In the genomic region with DNA sequence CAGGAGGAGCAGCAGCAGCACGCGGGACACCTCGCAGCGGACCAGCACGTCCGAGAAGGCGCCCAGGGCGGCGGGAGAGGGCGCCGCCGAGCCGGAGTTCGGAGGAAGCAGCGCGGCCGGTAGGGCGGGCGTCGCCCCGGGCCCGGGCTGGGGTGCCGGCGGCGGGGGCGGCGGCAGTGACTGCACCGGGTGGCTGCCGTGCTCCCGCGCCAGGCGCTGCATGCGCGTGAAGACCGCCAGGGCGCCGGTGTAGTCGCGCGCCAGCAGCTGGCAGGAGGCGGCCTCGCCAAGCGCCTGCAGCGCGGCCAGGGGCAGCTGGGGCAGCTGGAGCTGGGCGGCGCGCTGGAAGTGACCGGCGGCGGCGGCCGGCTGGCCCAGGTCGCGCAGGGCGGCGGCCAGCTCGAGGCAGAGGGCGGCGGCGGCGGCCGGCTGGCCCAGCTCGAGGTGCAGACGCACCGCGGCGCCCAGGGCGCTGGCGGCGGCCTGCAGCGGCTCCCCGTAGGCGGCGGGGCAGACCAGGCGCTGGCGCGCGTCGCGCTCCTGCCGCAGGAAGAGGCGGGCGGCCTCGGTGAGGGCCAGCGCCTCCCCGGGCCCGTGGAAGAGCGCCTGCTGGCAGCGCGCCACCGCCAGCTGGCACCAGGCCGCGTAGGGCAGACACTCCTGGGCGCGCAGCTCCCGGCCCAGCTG, we compare ENCODE assay signal across 8 cellular contexts. TPM values are rescaled to one million over a fixed set of nuclear protein-coding genes. Genes with fewer than 3 reads are reported as not detected.
A peak's percentile ranks its signal among the peaks of the same experiment; 100 is the strongest.
DNase-seq lines count a peak whose midpoint lies in the region; ATAC-seq and TF ChIP-seq lines count a peak whose summit lies in the region.
"Not testable (repeated sequence)": the region's sequence is repeated elsewhere in the genome, so short reads cannot be mapped to it uniquely, and the experiment has no call there.

No MANE protein-coding gene starts in this region.

- not testable (repeated sequence) for H3K36me3 ChIP-seq in HCT116 (ENCODE audit: control insufficient read depth in 1 of 2, insufficient read depth in 2 of 2, low read length in 2 of 2)

- H3K4me3 ChIP-seq in HCT116 (replicated peaks in 1 of 2; ENCODE audit: low read depth in 1 of 2, low read length in 2 of 2); right cardiac atrium (ENCODE audit: low read length): not testable (repeated sequence)

- not testable (repeated sequence) for H3K36me3 Mint-ChIP-seq in activated CD8-positive, alpha-beta T cell treated with anti-CD3 and anti-CD28 coated beads, Interleukin-2, amount 10 ng/mL, durations not matched to agents 7 days and 5 days (ENCODE audit: low read depth); stimulated activated memory B cell treated with anti-CD40 and anti-IgM and Interleukin-4, amounts not matched to agents 10 μg/mL and 1 μg/mL and 100 μg/mL, for 72 hours

- CTCF ChIA-PET in HCT116 (lab: Charles Lee); activated CD8-positive, alpha-beta T cell treated with anti-CD3 and anti-CD28 coated beads, Interleukin-2, amount 10 ng/mL, durations not matched to agents 7 days and 5 days (lab: Charles Lee): not testable (repeated sequence)

- WGBS in right cardiac atrium, result no CpG with 5 or more reads among the region's 97 CpGs

- H3K79me2 ChIP-seq in HCT116 (ENCODE audit: insufficient read depth, low read length), result not testable (repeated sequence)

- intact Hi-C loops in HCT116 (cut with micrococcal nuclease); right cardiac atrium (cut with DNase I): not testable (repeated sequence)

- H3K4me3 Mint-ChIP-seq in activated CD8-positive, alpha-beta T cell treated with anti-CD3 and anti-CD28 coated beads, Interleukin-2, amount 10 ng/mL, durations not matched to agents 7 days and 5 days; stimulated activated memory B cell treated with anti-CD40 and anti-IgM and Interleukin-4, amounts not matched to agents 10 μg/mL and 1 μg/mL and 100 μg/mL, for 72 hours: not testable (repeated sequence)

- H3K9me3 ChIP-seq in HCT116 (ENCODE audit: control insufficient read depth in 1 of 2, insufficient read depth in 1 of 2, low read depth in 1 of 2, low read length in 2 of 2); right cardiac atrium (ENCODE audit: control insufficient read depth, low read length): not testable (repeated sequence)

- not testable (repeated sequence) for H3K4me1 ChIP-seq in HCT116 (ENCODE audit: control insufficient read depth in 1 of 2, insufficient read depth in 2 of 2, low read length in 2 of 2); right cardiac atrium (ENCODE audit: control insufficient read depth, insufficient read depth, low read length)

- DNase-seq in HCT116 (ENCODE audit: low read depth, low spot score); activated CD8-positive, alpha-beta T cell treated with anti-CD3 and anti-CD28 coated beads, Interleukin-2, amount 10 ng/mL, durations not matched to agents 7 days and 5 days; right cardiac atrium: not testable (repeated sequence)

- TF ChIP-seq POLR2A in HCT116 (IDR thresholded peaks at IDR 0.05; ENCODE audit: borderline replicate concordance, extremely low read depth, insufficient read depth, insufficient read length), result not testable (repeated sequence)

- ATAC-seq in GM18858 (IDR thresholded peaks at IDR 0.05; ENCODE audit: unreplicated experiment) (peak; percentile 37), GM19463 (IDR thresholded peaks at IDR 0.05; ENCODE audit: unreplicated experiment) (peak; percentile 50), HCT116 (peak; percentile 78), HG03039 (IDR thresholded peaks at IDR 0.05; ENCODE audit: unreplicated experiment) (peak; percentile 51), HG03457 (IDR thresholded peaks at IDR 0.05; ENCODE audit: unreplicated experiment) (peak; percentile 47), right cardiac atrium (peak; percentile 76 to 84)
- peak; percentile 70 for ATAC-seq in activated CD8-positive, alpha-beta T cell treated with anti-CD3 and anti-CD28 coated beads, Interleukin-2, amount 10 ng/mL, durations not matched to agents 7 days and 5 days
- ATAC-seq in stimulated activated memory B cell treated with anti-CD40 and anti-IgM and Interleukin-4, amounts not matched to agents 10 μg/mL and 1 μg/mL and 100 μg/mL, for 72 hours, result peak; percentile 81

- H3K27me3 ChIP-seq in HCT116 (ENCODE audit: insufficient read depth, low read length); right cardiac atrium (ENCODE audit: control insufficient read depth, insufficient read depth): not testable (repeated sequence)

- RAD21 ChIA-PET in HCT116 (lab: Charles Lee; ENCODE audit: low non-redundant PET in 1 of 2, low total read pairs in 2 of 2, uncharacterized antibody in 2 of 2, unreplicated experiment in 2 of 2), result not testable (repeated sequence)

- not testable (repeated sequence) for H2AFZ ChIP-seq in HCT116 (ENCODE audit: low read depth, low read length, poor library complexity, severe bottlenecking)

- H3K9ac ChIP-seq in HCT116 (ENCODE audit: low read length), result not testable (repeated sequence)

- not testable (repeated sequence) for H3K27ac Mint-ChIP-seq in activated CD8-positive, alpha-beta T cell treated with anti-CD3 and anti-CD28 coated beads, Interleukin-2, amount 10 ng/mL, durations not matched to agents 7 days and 5 days; stimulated activated memory B cell treated with anti-CD40 and anti-IgM and Interleukin-4, amounts not matched to agents 10 μg/mL and 1 μg/mL and 100 μg/mL, for 72 hours

- H3K27me3 Mint-ChIP-seq in activated CD8-positive, alpha-beta T cell treated with anti-CD3 and anti-CD28 coated beads, Interleukin-2, amount 10 ng/mL, durations not matched to agents 7 days and 5 days (ENCODE audit: low read depth); stimulated activated memory B cell treated with anti-CD40 and anti-IgM and Interleukin-4, amounts not matched to agents 10 μg/mL and 1 μg/mL and 100 μg/mL, for 72 hours: not testable (repeated sequence)

- TF ChIP-seq RAD21 in HCT116 (IDR thresholded peaks at IDR 0.05; ENCODE audit: low read depth), result not testable (repeated sequence)

- not testable (repeated sequence) for H3K9me2 ChIP-seq in HCT116 (ENCODE audit: insufficient read depth)

- H3K27ac ChIP-seq in HCT116 (ENCODE audit: low read depth, low read length); right cardiac atrium (ENCODE audit: low read length): not testable (repeated sequence)

- not testable (repeated sequence) for H3K4me1 Mint-ChIP-seq in activated CD8-positive, alpha-beta T cell treated with anti-CD3 and anti-CD28 coated beads, Interleukin-2, amount 10 ng/mL, durations not matched to agents 7 days and 5 days (ENCODE audit: low read depth); stimulated activated memory B cell treated with anti-CD40 and anti-IgM and Interleukin-4, amounts not matched to agents 10 μg/mL and 1 μg/mL and 100 μg/mL, for 72 hours

- not testable (repeated sequence) for BruUV-seq in HCT116 (replicated peaks; lab: Mats Ljungman, UMichigan)

- POLR2A ChIA-PET in HCT116 (lab: Charles Lee); activated CD8-positive, alpha-beta T cell treated with anti-CD3 and anti-CD28 coated beads, Interleukin-2, amount 10 ng/mL, durations not matched to agents 7 days and 5 days (lab: Charles Lee): not testable (repeated sequence)

- TF ChIP-seq CTCF in HCT116 (IDR thresholded peaks at IDR 0.05 in 2 of 3, conservative IDR thresholded peaks at IDR 0.05 in 1 of 3; ENCODE audit: borderline replicate concordance in 1 of 3, insufficient read depth in 1 of 3, low read depth in 2 of 3, low read length in 2 of 3), result not testable (repeated sequence)

- not testable (repeated sequence) for H3K4me2 ChIP-seq in HCT116 (ENCODE audit: low read length)

- not testable (repeated sequence) for H4K20me1 ChIP-seq in HCT116 (ENCODE audit: insufficient read depth)

- not testable (repeated sequence) for H3K9me3 Mint-ChIP-seq in activated CD8-positive, alpha-beta T cell treated with anti-CD3 and anti-CD28 coated beads, Interleukin-2, amount 10 ng/mL, durations not matched to agents 7 days and 5 days (ENCODE audit: insufficient read depth); stimulated activated memory B cell treated with anti-CD40 and anti-IgM and Interleukin-4, amounts not matched to agents 10 μg/mL and 1 μg/mL and 100 μg/mL, for 72 hours

RNA-seq across cellular contexts. Expression of a gene that starts 0.5 kb away (rescaled TPM):
- total RNA-seq in HCT116 (2021; ENCODE audit: unreplicated experiment) (not detected), right cardiac atrium (10 to 100 TPM in 1 of 4 donors, 1 to 10 TPM in 2, under 1 TPM in 1; 0.18 to 16.5 (median 7.0) TPM)
- 0.20 and 0.25 TPM in 2 replicates for polyA plus RNA-seq in HCT116 (2012)
- 10 to 100 TPM in 1 of 2 experiments, 1 to 10 TPM in 1; 9.3 to 10.8 TPM for total RNA-seq in activated CD8-positive, alpha-beta T cell treated with anti-CD3 and anti-CD28 coated beads, Interleukin-2, amount 10 ng/mL, durations not matched to agents 7 days and 5 days
- polyA plus RNA-seq in right cardiac atrium, result 0.09 TPM
